In genomic region chr1:147561473-147561840, GRCh38 we compare ENCODE assay signal across 18 cellular contexts. TPM values are rescaled to one million over a fixed set of nuclear protein-coding genes. Genes with fewer than 3 reads are reported as not detected.
DNase-seq lines count a peak whose midpoint lies in the region; ATAC-seq, FAIRE-seq and TF ChIP-seq lines count a peak whose summit lies in the region.
"Had no signal": no experiment of that assay in that cellular context is flagged by ENCODE, and none has a peak within 500 bp of the region (broad histone marks: within the 10 kb centered on the region; RNA-seq: fewer than 3 reads in every experiment).

No MANE protein-coding gene starts in this region.

- TF ChIP-seq RAD21 in A549 (conservative IDR thresholded peaks at IDR 0.05 in 1 of 2, IDR thresholded peaks at IDR 0.05 in 1 of 2) (no peak), K562 (CRISPR knock-in tag; conservative IDR thresholded peaks at IDR 0.05 in 1 of 2, IDR thresholded peaks at IDR 0.05 in 1 of 2) (no peak)

- no peak overlapping the region for H3K4me2 ChIP-seq in A549
- H3K4me2 ChIP-seq in BLaER1 treated with 17β-estradiol and CSF1 and Interleukin-3, amounts not matched to agents 10 nM and 100 nM, result peak overlapping the region in 7 of 11 experiments; percentile 17 to 57 (median 40); a peak in 10 of 22 replicates
- no peak overlapping the region for H3K4me2 ChIP-seq in K562 (ENCODE audit: insufficient read depth, low read length)

- intact Hi-C loops in K562 (cut with micrococcal nuclease), result no loop called here

- H3K36me3 ChIP-seq in BLaER1 treated with 17β-estradiol and CSF1 and Interleukin-3, amounts not matched to agents 10 nM and 100 nM, result no peaks in the 10 kb centered on the region
- no peaks in the 10 kb centered on the region for H3K36me3 ChIP-seq in K562 (ENCODE audit: control insufficient read depth, insufficient read depth, low read length)
- H3K36me3 ChIP-seq: BE2C had no signal

- FAIRE-seq in A549 (lab: Jason Lieb, UNC), result no peak
- no peak for FAIRE-seq in K562 (lab: Jason Lieb, UNC)
- FAIRE-seq: G401.6, GM12891, GM19239 had no signal

- TF ChIP-seq POLR2A in A549 (IDR thresholded peaks at IDR 0.05; ENCODE audit: low read length) (no peak), K562 (conservative IDR thresholded peaks at IDR 0.05) (no peak)

- no TSS peak for BruUV-seq in K562 (replicated peaks; lab: Mats Ljungman, UMichigan)

- H3K4me1 ChIP-seq in A549, result no peaks in the 10 kb centered on the region
- H3K4me1 ChIP-seq in BLaER1 treated with 17β-estradiol and CSF1 and Interleukin-3, amounts not matched to agents 10 nM and 100 nM, result peaks cover 8 to 41% (median 29%) of the 10 kb centered on the region in 10 experiments; a peak in 19 of 20 replicates
- H3K4me1 ChIP-seq in K562 (replicated peaks in 1 of 2; ENCODE audit: control insufficient read depth in 2 of 2, insufficient read depth in 2 of 2, low read length in 2 of 2), result no peaks in the 10 kb centered on the region

- TF ChIP-seq CTCF in A549 (IDR thresholded peaks at IDR 0.05) (no peak), K562 (IDR thresholded peaks at IDR 0.05 in 2 of 3, conservative IDR thresholded peaks at IDR 0.05 in 1 of 3; ENCODE audit: insufficient read depth in 2 of 3, low read depth in 1 of 3, low read length in 3 of 3) (no peak)

- no peaks in the 10 kb centered on the region for H3K9me1 ChIP-seq in K562 (ENCODE audit: control insufficient read depth, insufficient read depth, low read length)

- WGBS in A549 (ENCODE audit: missing lambda C conversion rate), result 43% methylated on average over 4 of the region's 4 CpGs
- WGBS in K562 (ENCODE audit: insufficient coverage, low coverage, missing lambda C conversion rate), result 0% methylated on average over 4 of the region's 4 CpGs

- H3K9ac ChIP-seq in BLaER1 treated with 17β-estradiol and CSF1 and Interleukin-3, amounts not matched to agents 10 nM and 100 nM, result no peak overlapping the region
- no peak overlapping the region for H3K9ac ChIP-seq in K562 (ENCODE audit: insufficient read depth in 1 of 2, low read depth in 2 of 2, low read length in 2 of 2)

- no peak overlapping the region for H2AFZ ChIP-seq in K562 (ENCODE audit: low read depth, low read length)

- no peaks in the 10 kb centered on the region for H3K79me2 ChIP-seq in K562 (ENCODE audit: control insufficient read depth, insufficient read depth, low read length)

- H3K4me3 ChIP-seq in A549 (no peak overlapping the region), K562 (no peak overlapping the region)
- H3K4me3 ChIP-seq in BLaER1 treated with 17β-estradiol and CSF1 and Interleukin-3, amounts not matched to agents 10 nM and 100 nM, result no peak overlapping the region

- peaks cover 0 to 8% (median 0%) of the 10 kb centered on the region in 11 experiments; a peak in 4 of 22 replicates for H3K27me3 ChIP-seq in BLaER1 treated with 17β-estradiol and CSF1 and Interleukin-3, amounts not matched to agents 10 nM and 100 nM
- peaks cover 16 to 32% of the 10 kb centered on the region in 2 experiments for H3K27me3 ChIP-seq in K562 (ENCODE audit: control insufficient read depth in 2 of 2, insufficient read depth in 2 of 2, low read length in 2 of 2)
- H3K27me3 ChIP-seq: BE2C had no signal

- CTCF ChIA-PET in A549 (lab: Yijun Ruan, JAX), result interaction anchor here (1.7 kb wide), 1 partner anchor 65 kb away, joined by 4 read pairs; no protein-coding TSS in a partner anchor
- CTCF ChIA-PET in K562 (lab: Yijun Ruan, JAX; ENCODE audit: low intra/inter-chr PET ratio), result no interaction called here

- TF ChIP-seq EP300 in A549 (IDR thresholded peaks at IDR 0.05), result no peak
- TF ChIP-seq EP300 in K562 (IDR thresholded peaks at IDR 0.05; ENCODE audit: low read length), result no peak

- H3K27ac ChIP-seq in A549 (no peak overlapping the region), K562 (ENCODE audit: extremely low read depth, low read depth, low read length) (no peak overlapping the region)
- no peak overlapping the region for H3K27ac ChIP-seq in BLaER1 treated with 17β-estradiol and CSF1 and Interleukin-3, amounts not matched to agents 10 nM and 100 nM
- H3K27ac ChIP-seq: 22Rv1 had no signal

- in situ Hi-C loops in K562 (cut with MboI), result no loop called here

- H4K20me1 ChIP-seq in BLaER1 treated with 17β-estradiol and CSF1 and Interleukin-3, amounts not matched to agents 10 nM and 100 nM, result no peaks in the 10 kb centered on the region
- no peaks in the 10 kb centered on the region for H4K20me1 ChIP-seq in K562 (replicated peaks; ENCODE audit: control insufficient read depth, insufficient read depth, low read length)

- no peaks in the 10 kb centered on the region for H3K9me3 ChIP-seq in A549
- H3K9me3 ChIP-seq in BLaER1 treated with 17β-estradiol and CSF1 and Interleukin-3, amounts not matched to agents 10 nM and 100 nM (replicated peaks in 1 of 11), result 0 out of 22 replicates have a peak, but pooled peaks cover 0 to 3% (median 0%) of the 10 kb centered on the region in 11 experiments
- H3K9me3 ChIP-seq in K562 (replicated peaks; ENCODE audit: control insufficient read depth, insufficient read depth, low read depth, low read length), result no peaks in the 10 kb centered on the region
- H3K9me3 ChIP-seq: BE2C had no signal

- DNase-seq in A549 (ENCODE audit: low read depth in 1 of 2, low spot score in 1 of 2), result no peak
- DNase-seq in K562 (ENCODE audit: extremely low read depth in 1 of 4, low spot score in 3 of 4), result no peak
- no peak for DNase-seq in kidney glomerular epithelial cell (lab: John Stamatoyannopoulos, UW)
- DNase-seq: ACHN; BE2C; C1 segment of cervical spinal cord; CD4-positive, alpha-beta memory T cell; CD4-positive, CD25-positive, alpha-beta regulatory T cell; CD8-positive, alpha-beta memory T cell; COR-L47; DMS79 treated with DMSO at 0.1 percent for 48 hours; GF-D8 had no signal

- POLR2A ChIA-PET in A549 (lab: Yijun Ruan, JAX) (no interaction called here), K562 (lab: Yijun Ruan, JAX) (no interaction called here)

- ATAC-seq in A549 (no peak), K562 (no peak), HG02610 (IDR thresholded peaks at IDR 0.05; ENCODE audit: unreplicated experiment) (no peak)

TF ChIP-seq in A549, 52 proteins besides CTCF, POLR2A, EP300 and RAD21:
- TF ChIP-seq ZC3H11A (IDR thresholded peaks at IDR 0.05) (no peak), RNF2 (IDR thresholded peaks at IDR 0.05; ENCODE audit: borderline replicate concordance, low read depth) (0 out of 2 replicates have a peak, but pooled peaks have one; percentile 42), CBX8 (IDR thresholded peaks at IDR 0.05) (0 out of 2 replicates have a peak, but pooled peaks have one; percentile 23)

TF ChIP-seq in K562, 482 proteins besides CTCF, POLR2A, EP300 and RAD21 (continues in another document):
- TF ChIP-seq POLR2G (IDR thresholded peaks at IDR 0.05; ENCODE audit: low read depth, low read length), result no peak
- no peak for TF ChIP-seq HDAC1 (IDR thresholded peaks at IDR 0.05)
- no peak for TF ChIP-seq ZNF583 (CRISPR knock-in tag; IDR thresholded peaks at IDR 0.05)
- no peak for TF ChIP-seq TRIM24 (IDR thresholded peaks at IDR 0.05)
- TF ChIP-seq RNF2 (IDR thresholded peaks at IDR 0.05), result peak; percentile 55; the same call in 1 of the 2 replicates
- TF ChIP-seq HDAC8 (tag; IDR thresholded peaks at IDR 0.05), result no peak
- TF ChIP-seq HNRNPLL (IDR thresholded peaks at IDR 0.05; ENCODE audit: low read depth, low read length, poor library complexity, severe bottlenecking), result no peak
- no peak for TF ChIP-seq MTF1 (CRISPR knock-in tag; IDR thresholded peaks at IDR 0.05; ENCODE audit: borderline replicate concordance)
- no peak for TF ChIP-seq ZNF639 (CRISPR knock-in tag; conservative IDR thresholded peaks at IDR 0.05 in 1 of 2, IDR thresholded peaks at IDR 0.05 in 1 of 2)
- no peak for TF ChIP-seq SETDB1 (IDR thresholded peaks at IDR 0.05; ENCODE audit: low read length)
- no peak for TF ChIP-seq GABPA (tag; conservative IDR thresholded peaks at IDR 0.05; ENCODE audit: low read depth)
- peak; percentile 85 for TF ChIP-seq CBX8 (IDR thresholded peaks at IDR 0.05; ENCODE audit: borderline replicate concordance, extremely low read depth, low read depth, low read length, poor library complexity, severe bottlenecking)

RNA-seq across cellular contexts. Expression of gene BCL9, which starts 20.2 kb away (rescaled TPM):
- polyA plus RNA-seq in A549 (2011; rRNA removed), result 4.4 and 7.4 TPM in 2 replicates
- 4.2 and 5.5 TPM in 2 replicates for polyA plus RNA-seq in A549 (2012; cell fraction: cytosol; rRNA removed)
- 4.3 and 5.1 TPM in 2 replicates for polyA plus RNA-seq in A549 (2012; cell fraction: nucleus; rRNA removed)
- polyA plus RNA-seq in A549 (2017; fragmentation: RNase III; extraction: RNeasy Plus Mini Kit Qiagen cat#74134 plus additional on column Dnase treatment), result 4.7 to 6.0 TPM (median 5.5 TPM) in 3 replicates
- 7.1 and 8.3 TPM in 2 replicates for polyA minus RNA-seq in A549 (2011; rRNA and poly(A)+ RNA removed)
- 5.2 and 6.0 TPM in 2 replicates for total RNA-seq in K562 (2011; cell fraction: chromatin; rRNA removed; ENCODE audit: low replicate concordance)
- total RNA-seq in K562 (2011; cell fraction: nucleolus; rRNA removed), result 3.3 TPM in 2 replicates
- total RNA-seq in K562 (2011; cell fraction: nucleoplasm; rRNA removed), result 3.4 and 4.0 TPM in 2 replicates
- 1.2 and 1.8 TPM in 2 replicates for total RNA-seq in K562 (2014; rRNA removed)
- total RNA-seq in K562 (2014; rRNA removed; fragmentation: Illumina TruSeq; extraction: Trizol), result 1.9 and 2.0 TPM in 2 replicates
- total RNA-seq in K562 (2015; rRNA removed; fragmentation: Illumina TruSeq; extraction: Trizol), result 1.5 and 1.7 TPM in 2 replicates
- 8.4 and 8.9 TPM in 2 replicates for total RNA-seq in K562 (2021)
- polyA plus RNA-seq in K562 (2011; rRNA removed), result 1.4 and 2.0 TPM in 2 replicates
- polyA plus RNA-seq in K562 (2011; cell fraction: cytosol; rRNA removed), result 1.7 and 2.0 TPM in 2 replicates
- polyA plus RNA-seq in K562 (2011; cell fraction: nucleus; rRNA removed), result 2.0 and 4.6 TPM in 2 replicates
- polyA plus RNA-seq in K562 (2012), result 4.2 and 4.9 TPM in 2 replicates
- 4.6 and 5.4 TPM in 2 replicates for polyA plus RNA-seq in K562 (2014; fragmentation: Illumina TruSeq; extraction: Trizol)
- under 1 TPM; 0.17 to 0.59 TPM for polyA plus RNA-seq in K562 (2014; fragmentation: Nextera tagmentation; extraction: Ambion mirVana)
- polyA plus RNA-seq in K562 (2014; rRNA removed), result 2.3 and 4.3 TPM in 2 replicates
- 1.3 and 1.4 TPM in 2 replicates for polyA minus RNA-seq in K562 (2011; rRNA and poly(A)+ RNA removed)
- 2.7 and 3.0 TPM in 2 replicates for polyA minus RNA-seq in K562 (2011; cell fraction: cytosol; rRNA and poly(A)+ RNA removed)
- polyA minus RNA-seq in K562 (2011; cell fraction: nucleus; rRNA and poly(A)+ RNA removed), result 2.0 and 2.9 TPM in 2 replicates

Comparison
In these comparisons a context has a peak if more than half of its experiments do, and no peak if none do; other contexts are left out.
1. H3K4me2 ChIP-seq: peak in BLaER1 treated with 17β-estradiol and CSF1 and Interleukin-3, amounts not matched to agents 10 nM and 100 nM (7 of 11); none in A549 (single experiment) and K562 (single experiment).
2. Of the 35 proteins assayed by ChIP-seq in both K562 and A549: peak only in K562: none; only in A549: none; in both: CBX8 and RNF2; in neither: 33.